ENCODE assay signal across 8 cellular contexts in the genomic region with DNA sequence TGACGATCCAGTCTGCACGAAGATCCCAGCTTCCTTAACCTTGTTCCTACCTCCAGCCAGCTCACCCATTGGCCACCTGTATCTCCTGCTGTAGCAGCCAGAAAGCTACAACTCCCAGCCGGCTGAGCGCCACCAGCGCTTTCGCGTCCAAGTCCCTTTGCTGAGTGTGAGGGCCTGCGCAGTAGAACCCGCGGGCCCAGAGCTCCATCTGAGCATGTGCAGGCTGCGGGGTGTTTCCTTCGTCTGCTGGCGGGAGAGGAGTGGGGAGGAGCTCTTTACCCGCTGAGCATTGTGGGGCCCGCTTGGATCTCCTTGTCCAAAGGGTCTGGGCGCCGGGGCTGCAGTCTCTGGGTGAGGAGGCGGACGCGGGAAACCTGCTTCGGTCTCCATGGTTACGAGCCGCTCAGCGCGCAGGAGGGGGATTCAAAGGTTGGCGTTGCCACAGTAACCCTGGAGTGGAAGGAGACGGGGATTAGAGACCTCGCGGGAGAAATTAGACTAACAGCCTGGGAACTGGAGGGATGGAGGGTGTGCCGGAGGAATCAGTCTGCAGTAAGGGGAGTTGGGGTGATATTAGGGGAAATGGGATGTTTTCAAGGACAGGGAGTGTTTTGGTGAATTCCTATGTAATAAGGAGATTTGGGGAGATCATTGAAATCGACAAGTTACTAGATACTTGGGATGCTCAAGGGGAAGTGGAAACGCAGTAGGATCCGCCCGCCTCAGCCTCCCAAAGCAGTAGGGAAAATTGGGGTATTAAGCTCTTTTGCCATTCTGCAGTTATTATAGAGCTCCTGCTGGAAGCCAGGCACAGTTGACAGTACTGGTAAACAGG. TPM values are rescaled to one million over a fixed set of nuclear protein-coding genes. Genes with fewer than 3 reads are reported as not detected.
DNase-seq lines count a peak whose midpoint lies in the region; ATAC-seq, FAIRE-seq and TF ChIP-seq lines count a peak whose summit lies in the region.

No MANE protein-coding gene starts in this region.

- peak overlapping the region; percentile 90 for H3K9ac ChIP-seq in astrocyte (ENCODE audit: low read length)

- no peaks in the 10 kb centered on the region for H4K20me1 ChIP-seq in astrocyte (ENCODE audit: insufficient read depth, low read length)

- H3K9me3 Mint-ChIP-seq in astrocyte (ENCODE audit: unreplicated experiment): peaks cover 2% of the 10 kb centered on the region

- peaks cover 2% of the 10 kb centered on the region for H3K79me2 ChIP-seq in astrocyte (ENCODE audit: insufficient read depth, low read length)

- no peak for TF ChIP-seq CTCF in astrocyte (IDR thresholded peaks at IDR 0.05; ENCODE audit: insufficient read depth, low read depth, low read length)
- no peak for TF ChIP-seq CTCF in vagina (IDR thresholded peaks at IDR 0.05)

- intact Hi-C loops in vagina (cut with DNase I): no loop called here

- FAIRE-seq in astrocyte (lab: Jason Lieb, UNC): no peak

- H3K27me3 ChIP-seq in astrocyte (ENCODE audit: insufficient read depth, low read length): no peaks in the 10 kb centered on the region
- no peaks in the 10 kb centered on the region for H3K27me3 ChIP-seq in vagina

- no peaks in the 10 kb centered on the region for H3K4me1 Mint-ChIP-seq in astrocyte (ENCODE audit: low read depth, unreplicated experiment)

- no peaks in the 10 kb centered on the region for H3K27me3 Mint-ChIP-seq in astrocyte (ENCODE audit: low read depth, unreplicated experiment)

- H3K27ac ChIP-seq in astrocyte (ENCODE audit: low read depth, low read length) (peak overlapping the region; percentile 47), vagina (peak overlapping the region; percentile 68)

- no peak overlapping the region for H3K4me3 Mint-ChIP-seq in astrocyte (ENCODE audit: unreplicated experiment)

- TF ChIP-seq POLR2A in vagina (IDR thresholded peaks at IDR 0.05): peak in 1 of 2 donors; percentile 24

- H3K9me3 ChIP-seq in astrocyte (ENCODE audit: insufficient read depth, low read depth, low read length) (no peaks in the 10 kb centered on the region), vagina (no peaks in the 10 kb centered on the region)

- peaks cover 7% of the 10 kb centered on the region for H3K4me1 ChIP-seq in astrocyte (ENCODE audit: insufficient read depth, low read length)
- H3K4me1 ChIP-seq in vagina: peaks cover 15% of the 10 kb centered on the region

- H2AFZ ChIP-seq in astrocyte (ENCODE audit: low read depth, low read length): peak overlapping the region; percentile 84

- peak; percentile 93 for ATAC-seq in GM18498 (IDR thresholded peaks at IDR 0.05; ENCODE audit: unreplicated experiment)
- peak; percentile 88 for ATAC-seq in HG02938 (IDR thresholded peaks at IDR 0.05; ENCODE audit: unreplicated experiment)

- no peaks in the 10 kb centered on the region for H3K36me3 ChIP-seq in astrocyte (ENCODE audit: insufficient read depth, low read length)
- H3K36me3 ChIP-seq in vagina: no peaks in the 10 kb centered on the region

- H3K4me3 ChIP-seq in astrocyte (ENCODE audit: insufficient read depth, low read depth, low read length) (peak overlapping the region; percentile 79), vagina (peak overlapping the region; percentile 75 to 78)

- H3K4me2 ChIP-seq in astrocyte (ENCODE audit: low read length): peak overlapping the region; percentile 99

- DNase-seq in NCI-H187 (lab: John Stamatoyannopoulos, UW): peak; percentile 96 to 99
- DNase-seq in T-helper 2 cell: peak; percentile 72 to 96 (median 84)
- peak; percentile 93 for DNase-seq in astrocyte (ENCODE audit: low read depth)
- peak; percentile 97 for DNase-seq in hepatic stellate cell (ENCODE audit: low spot score)
- peak; percentile 97 for DNase-seq in putamen (ENCODE audit: low spot score)
- peak in 1 of 2 donors; percentile 92 for DNase-seq in vagina (ENCODE audit: extremely low spot score in 2 of 2)

- no peak overlapping the region for H3K27ac Mint-ChIP-seq in astrocyte (ENCODE audit: unreplicated experiment)

- peaks cover 3% of the 10 kb centered on the region for H3K36me3 Mint-ChIP-seq in astrocyte (ENCODE audit: low read depth, unreplicated experiment)

RNA-seq across cellular contexts. Expression of gene ZSWIM9, which starts 33.5 kb away (rescaled TPM):
- total RNA-seq in astrocyte: 4.7 TPM in 2 replicates
- 5.4 TPM for total RNA-seq in vagina

RNA-seq across cellular contexts. Expression of gene LIG1, which starts 33.9 kb away (rescaled TPM):
- total RNA-seq in astrocyte (16.8 and 19.2 TPM in 2 replicates), vagina (10.8 TPM)

RNA-seq across cellular contexts. Expression of gene CARD8, which starts 51.7 kb away (rescaled TPM):
- 22.9 and 26.3 TPM in 2 replicates for total RNA-seq in astrocyte
- total RNA-seq in vagina: 31.9 TPM
